Comparison of ENCODE assay signal across 10 cellular contexts in the genomic region with DNA sequence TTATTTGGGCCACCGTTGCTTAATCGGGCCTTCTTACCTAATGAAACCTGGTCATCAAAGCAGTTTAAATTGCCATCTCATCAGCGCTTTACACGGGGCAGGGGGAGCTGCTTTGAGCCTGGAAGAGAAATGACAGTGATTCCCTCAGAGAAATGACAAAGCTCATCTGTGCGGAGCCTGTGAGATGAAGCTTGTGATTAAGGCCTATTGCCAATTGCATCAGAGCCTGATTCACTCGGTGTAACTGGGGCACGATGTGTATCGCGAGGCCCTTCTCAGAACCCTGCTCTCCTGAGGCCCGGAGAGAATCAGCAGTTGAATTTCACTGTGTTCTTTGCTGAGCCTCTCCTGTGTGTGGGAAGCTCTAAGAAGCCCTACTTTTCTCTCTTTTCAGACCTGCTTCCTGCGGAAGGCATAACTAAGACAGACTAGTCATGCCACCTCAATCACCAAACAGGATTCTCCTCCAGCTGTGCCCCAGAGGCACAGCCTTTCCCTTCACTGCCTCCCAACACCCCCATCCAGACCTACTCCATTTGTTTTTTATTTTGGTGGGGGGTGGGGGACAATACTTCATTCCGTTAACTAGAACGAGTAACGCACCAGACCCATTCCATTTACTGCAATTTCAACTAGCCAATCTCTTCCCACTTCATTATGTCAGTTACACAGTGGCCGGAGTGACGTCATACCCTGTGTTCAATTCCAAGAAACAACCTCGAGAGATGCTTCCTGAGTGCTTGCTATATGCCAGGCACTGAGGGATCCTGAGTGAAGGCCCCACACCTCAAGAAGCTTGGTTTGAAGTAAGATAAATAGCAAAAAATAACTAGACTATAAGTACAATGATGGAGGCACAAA. TPM values are rescaled to one million over a fixed set of nuclear protein-coding genes. Genes with fewer than 3 reads are reported as not detected.
DNase-seq lines count a peak whose midpoint lies in the region; ATAC-seq lines count a peak whose summit lies in the region.
"Had no signal": no experiment of that assay in that cellular context is flagged by ENCODE, and none has a peak within 500 bp of the region (broad histone marks: within the 10 kb centered on the region; RNA-seq: fewer than 3 reads in every experiment).

No MANE protein-coding gene starts in this region.

- ATAC-seq in HG02852 (IDR thresholded peaks at IDR 0.05; ENCODE audit: unreplicated experiment), result no peak

- H3K9me3 Mint-ChIP-seq in activated T-helper 1 cell treated with anti-CD3 and anti-CD28 coated beads, Interleukin-12 subunit alpha, Interleukin-12 subunit beta, Interleukin-2, Interleukin-4 antibody, amounts not matched to agents 30 ng/mL and 10 ng/mL and 1 ng/mL, durations not matched to agents 14 hours and 24 hours and 36 hours, result no peaks in the 10 kb centered on the region
- H3K9me3 Mint-ChIP-seq: natural killer cell had no signal

- no peak overlapping the region for H3K4me3 Mint-ChIP-seq in activated T-helper 1 cell treated with anti-CD3 and anti-CD28 coated beads, Interleukin-12 subunit alpha, Interleukin-12 subunit beta, Interleukin-2, Interleukin-4 antibody, amounts not matched to agents 30 ng/mL and 10 ng/mL and 1 ng/mL, durations not matched to agents 14 hours and 24 hours and 36 hours
- H3K4me3 Mint-ChIP-seq: natural killer cell had no signal

- peak overlapping the region; percentile 49 for H3K27ac Mint-ChIP-seq in activated T-helper 1 cell treated with anti-CD3 and anti-CD28 coated beads, Interleukin-12 subunit alpha, Interleukin-12 subunit beta, Interleukin-2, Interleukin-4 antibody, amounts not matched to agents 30 ng/mL and 10 ng/mL and 1 ng/mL, durations not matched to agents 14 hours and 24 hours and 36 hours
- H3K27ac Mint-ChIP-seq: natural killer cell had no signal

- intact Hi-C loops in activated T-helper 1 cell treated with anti-CD3 and anti-CD28 coated beads, Interleukin-12 subunit alpha, Interleukin-12 subunit beta, Interleukin-2, Interleukin-4 antibody, amounts not matched to agents 30 ng/mL and 10 ng/mL and 1 ng/mL, durations not matched to agents 14 hours and 24 hours and 36 hours (cut with micrococcal nuclease), result no loop called here
- intact Hi-C loops in head of caudate nucleus (cut with DNase I), result no loop called here

- H3K36me3 Mint-ChIP-seq in activated T-helper 1 cell treated with anti-CD3 and anti-CD28 coated beads, Interleukin-12 subunit alpha, Interleukin-12 subunit beta, Interleukin-2, Interleukin-4 antibody, amounts not matched to agents 30 ng/mL and 10 ng/mL and 1 ng/mL, durations not matched to agents 14 hours and 24 hours and 36 hours (ENCODE audit: low read depth), result no peaks in the 10 kb centered on the region
- H3K36me3 Mint-ChIP-seq: natural killer cell had no signal

- peak; percentile 78 for DNase-seq in GM03348 (ENCODE audit: low spot score)
- DNase-seq in activated T-helper 1 cell treated with anti-CD3 and anti-CD28 coated beads, Interleukin-12 subunit alpha, Interleukin-12 subunit beta, Interleukin-2, Interleukin-4 antibody, amounts not matched to agents 30 ng/mL and 10 ng/mL and 1 ng/mL, durations not matched to agents 14 hours and 24 hours and 36 hours (ENCODE audit: low spot score), result no peak
- DNase-seq in head of caudate nucleus, result peak; percentile 48 to 96 (median 80)
- DNase-seq in retina, result peak; percentile 61
- DNase-seq in NCI-H146 (lab: John Stamatoyannopoulos, UW), result no peak
- no peak for DNase-seq in NCI-H1436 treated with DMSO at 0.1 percent for 48 hours (lab: John Stamatoyannopoulos, UW)
- no peak for DNase-seq in NOMO-1 (lab: John Stamatoyannopoulos, UW; ENCODE audit: unreplicated experiment in 2 of 2)
- DNase-seq: natural killer cell, upper lobe of left lung had no signal

- H3K4me1 Mint-ChIP-seq in activated T-helper 1 cell treated with anti-CD3 and anti-CD28 coated beads, Interleukin-12 subunit alpha, Interleukin-12 subunit beta, Interleukin-2, Interleukin-4 antibody, amounts not matched to agents 30 ng/mL and 10 ng/mL and 1 ng/mL, durations not matched to agents 14 hours and 24 hours and 36 hours (ENCODE audit: low read depth), result peaks cover 7% of the 10 kb centered on the region
- H3K4me1 Mint-ChIP-seq: natural killer cell had no signal

- H3K27me3 Mint-ChIP-seq in activated T-helper 1 cell treated with anti-CD3 and anti-CD28 coated beads, Interleukin-12 subunit alpha, Interleukin-12 subunit beta, Interleukin-2, Interleukin-4 antibody, amounts not matched to agents 30 ng/mL and 10 ng/mL and 1 ng/mL, durations not matched to agents 14 hours and 24 hours and 36 hours (ENCODE audit: insufficient read depth), result peaks cover 3% of the 10 kb centered on the region

RNA-seq across cellular contexts. Expression of a gene that starts 8.9 kb away (rescaled TPM):
- total RNA-seq in activated T-helper 1 cell treated with anti-CD3 and anti-CD28 coated beads, Interleukin-12 subunit alpha, Interleukin-12 subunit beta, Interleukin-2, Interleukin-4 antibody, amounts not matched to agents 30 ng/mL and 10 ng/mL and 1 ng/mL, durations not matched to agents 14 hours and 24 hours and 36 hours, result 15.6 and 16.8 TPM in 2 replicates

Comparison
In these comparisons a context has a peak if more than half of its experiments do, and no peak if none do; other contexts are left out.
1. DNase-seq: peak in GM03348 (single experiment), head of caudate nucleus (42 of 42) and retina (single experiment); none in activated T-helper 1 cell treated with anti-CD3 and anti-CD28 coated beads, Interleukin-12 subunit alpha, Interleukin-12 subunit beta, Interleukin-2, Interleukin-4 antibody, amounts not matched to agents 30 ng/mL and 10 ng/mL and 1 ng/mL, durations not matched to agents 14 hours and 24 hours and 36 hours (single experiment), NCI-H146 (single experiment), NCI-H1436 treated with DMSO at 0.1 percent for 48 hours (single experiment) and NOMO-1 (0 of 2).